In the genomic region with DNA sequence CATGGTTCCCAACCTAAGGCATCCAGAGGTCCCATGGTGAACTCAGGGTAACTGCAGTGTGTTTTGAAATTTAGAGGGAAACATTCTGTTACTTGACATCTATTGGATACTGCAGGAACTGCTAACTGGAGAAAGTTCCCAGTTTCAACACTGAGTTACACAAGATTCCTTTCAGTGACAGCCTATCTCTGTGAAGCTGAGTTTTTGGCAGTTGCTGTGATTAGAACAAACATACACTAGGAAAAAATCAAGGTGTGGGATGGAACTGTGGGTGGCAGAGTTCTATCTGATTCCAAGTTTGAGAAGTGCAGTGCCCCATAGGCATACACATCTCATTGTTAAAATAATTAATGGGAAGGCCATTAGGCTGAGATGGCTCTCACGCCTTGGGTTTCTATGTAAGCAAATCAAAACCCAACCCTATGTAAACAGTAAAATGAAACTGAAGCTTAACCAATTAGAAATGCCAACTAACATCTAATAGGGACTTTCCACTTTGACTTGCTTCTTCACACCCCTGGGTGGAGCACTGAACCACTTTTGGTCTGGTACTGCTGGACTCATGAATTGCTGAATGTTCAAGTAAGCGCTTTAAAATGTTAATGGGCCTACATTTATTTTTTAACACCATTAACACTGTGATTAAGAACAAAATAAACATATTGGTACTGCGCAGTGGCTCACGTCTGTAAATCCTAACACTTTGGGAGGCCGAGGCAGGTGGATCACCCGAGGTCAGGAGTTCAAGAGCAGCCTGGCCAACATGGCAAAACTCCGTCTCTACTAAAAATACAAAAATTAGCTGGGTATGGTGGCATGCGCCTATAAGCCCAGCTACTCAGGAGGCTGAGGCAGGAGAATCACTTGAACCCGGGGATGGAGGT, we compare ENCODE assay signal across 8 cellular contexts. TPM values are rescaled to one million over a fixed set of nuclear protein-coding genes. Genes with fewer than 3 reads are reported as not detected.
A peak's percentile ranks its signal among the peaks of the same experiment; 100 is the strongest.
DNase-seq lines count a peak whose midpoint lies in the region; ATAC-seq and TF ChIP-seq lines count a peak whose summit lies in the region.

No MANE protein-coding gene starts in this region.

- peak overlapping the region; percentile 42; the same call in 1 of the 2 replicates for H3K4me2 ChIP-seq in OCI-LY3 (ENCODE audit: low read length)

- no peak for TF ChIP-seq POLR2A in gastroesophageal sphincter (IDR thresholded peaks at IDR 0.05)

- H3K4me3 ChIP-seq in AG09309 (ENCODE audit: control insufficient read depth, low read depth, low read length) = no peak overlapping the region
- H3K4me3 ChIP-seq in OCI-LY3 (ENCODE audit: low read length) = no peak overlapping the region
- no peak overlapping the region for H3K4me3 ChIP-seq in gastroesophageal sphincter
- peak overlapping the region; percentile 1 for H3K4me3 ChIP-seq in thoracic aorta

- no peaks in the 10 kb centered on the region for H3K79me2 ChIP-seq in OCI-LY3 (ENCODE audit: low read length)

- H3K9me3 Mint-ChIP-seq in glutamatergic neuron (ENCODE audit: unreplicated experiment) = peaks cover 1% of the 10 kb centered on the region

- TF ChIP-seq CTCF in AG09309 (IDR thresholded peaks at IDR 0.05; ENCODE audit: control insufficient read depth, insufficient read depth, low read depth, low read length, missing control alignments) (peak; percentile 29), OCI-LY3 (IDR thresholded peaks at IDR 0.05; ENCODE audit: low read depth, low read length) (peak; percentile 37; the same call in 1 of the 2 replicates), gastroesophageal sphincter (IDR thresholded peaks at IDR 0.05) (peak in 3 of 4 experiments; percentile 40 to 52 (median 42)), thoracic aorta (IDR thresholded peaks at IDR 0.05) (peak; percentile 35), glutamatergic neuron (IDR thresholded peaks at IDR 0.05; ENCODE audit: partially characterized antibody, unreplicated experiment) (no peak)

- H2AFZ ChIP-seq in OCI-LY3 (ENCODE audit: low read depth, low read length) = no peak overlapping the region

- TF ChIP-seq EP300 in gastroesophageal sphincter (IDR thresholded peaks at IDR 0.05) = no peak

- H3K27me3 ChIP-seq in OCI-LY3 (ENCODE audit: low read depth, low read length) (no peaks in the 10 kb centered on the region), gastroesophageal sphincter (no peaks in the 10 kb centered on the region), thoracic aorta (replicated peaks; ENCODE audit: insufficient read depth) (no peaks in the 10 kb centered on the region)

- H3K4me1 Mint-ChIP-seq in glutamatergic neuron (ENCODE audit: low read depth, unreplicated experiment) = peaks cover 11% of the 10 kb centered on the region

- H3K4me3 Mint-ChIP-seq in glutamatergic neuron (ENCODE audit: unreplicated experiment) = no peak overlapping the region

- peaks cover 6% of the 10 kb centered on the region for H3K4me1 ChIP-seq in OCI-LY3 (ENCODE audit: low read length)
- H3K4me1 ChIP-seq in gastroesophageal sphincter = peaks cover 0 to 52% (median 16%) of the 10 kb centered on the region in 3 donors
- peaks cover 3 to 8% of the 10 kb centered on the region in 2 donors for H3K4me1 ChIP-seq in thoracic aorta (ENCODE audit: control insufficient read depth in 1 of 2, low read depth in 2 of 2)

- ATAC-seq in GM18867 (IDR thresholded peaks at IDR 0.05; ENCODE audit: unreplicated experiment) = peak; percentile 96
- peak; percentile 88 for ATAC-seq in HG03039 (IDR thresholded peaks at IDR 0.05; ENCODE audit: unreplicated experiment)
- ATAC-seq in gastroesophageal sphincter = peak; percentile 86
- peak; percentile 72 for ATAC-seq in thoracic aorta (ENCODE audit: insufficient number of reproducible peaks, low FRiP score, low read depth)

- H3K27ac ChIP-seq in OCI-LY3 (ENCODE audit: low read length) (no peak overlapping the region), gastroesophageal sphincter (peak overlapping the region; percentile 59 to 79 (median 67)), thoracic aorta (no peak overlapping the region)

- no peak overlapping the region for H3K27ac Mint-ChIP-seq in glutamatergic neuron (ENCODE audit: unreplicated experiment)

- no peaks in the 10 kb centered on the region for H3K27me3 Mint-ChIP-seq in glutamatergic neuron (ENCODE audit: unreplicated experiment)

- H3K9ac ChIP-seq in OCI-LY3 (ENCODE audit: low read length) = no peak overlapping the region

- H4K20me1 ChIP-seq in OCI-LY3 (ENCODE audit: insufficient read depth, low read length) = no peaks in the 10 kb centered on the region

- H3K9me3 ChIP-seq in OCI-LY3 (ENCODE audit: insufficient read depth, low read length) (no peaks in the 10 kb centered on the region), gastroesophageal sphincter (no peaks in the 10 kb centered on the region), thoracic aorta (no peaks in the 10 kb centered on the region)

- H3K36me3 ChIP-seq in OCI-LY3 (replicated peaks; ENCODE audit: low read depth, low read length) (no peaks in the 10 kb centered on the region), gastroesophageal sphincter (no peaks in the 10 kb centered on the region), thoracic aorta (no peaks in the 10 kb centered on the region)

- DNase-seq in AG09309 (ENCODE audit: low read depth) = no peak
- no peak for DNase-seq in thoracic aorta (ENCODE audit: low spot score)
- no peak for DNase-seq in islet precursor cell
- no peak for DNase-seq in glutamatergic neuron

- H3K36me3 Mint-ChIP-seq in glutamatergic neuron (ENCODE audit: unreplicated experiment) = no peaks in the 10 kb centered on the region

- WGBS in gastroesophageal sphincter (ENCODE audit: low coverage in 1 of 2), 2 donors = 66 to 77% methylated on average over 3 to 8 of the region's 9 CpGs

RNA-seq across cellular contexts. Expression of gene TBC1D7, which starts 55.2 kb away (rescaled TPM):
- total RNA-seq in gastroesophageal sphincter (10 to 100 TPM in 1 of 4 donors, 1 to 10 TPM in 3; 5.1 to 14.5 (median 7.3) TPM), thoracic aorta (10 to 100 TPM in 1 of 2 donors, 1 to 10 TPM in 1; 7.3 to 17.9 TPM), glutamatergic neuron (ENCODE audit: unreplicated experiment) (39.9 TPM)

Comparison
In these comparisons a context has a peak if more than half of its experiments do, and no peak if none do; other contexts are left out.
1. H3K27ac ChIP-seq: peak in gastroesophageal sphincter (4 of 4); none in OCI-LY3 (single experiment) and thoracic aorta (0 of 2).
2. Peak in every context shown above with its lines, with median percentiles within 50 percentile points of each other: ATAC-seq.